8 cellular contexts compared by ENCODE assay signal in the genomic region with DNA sequence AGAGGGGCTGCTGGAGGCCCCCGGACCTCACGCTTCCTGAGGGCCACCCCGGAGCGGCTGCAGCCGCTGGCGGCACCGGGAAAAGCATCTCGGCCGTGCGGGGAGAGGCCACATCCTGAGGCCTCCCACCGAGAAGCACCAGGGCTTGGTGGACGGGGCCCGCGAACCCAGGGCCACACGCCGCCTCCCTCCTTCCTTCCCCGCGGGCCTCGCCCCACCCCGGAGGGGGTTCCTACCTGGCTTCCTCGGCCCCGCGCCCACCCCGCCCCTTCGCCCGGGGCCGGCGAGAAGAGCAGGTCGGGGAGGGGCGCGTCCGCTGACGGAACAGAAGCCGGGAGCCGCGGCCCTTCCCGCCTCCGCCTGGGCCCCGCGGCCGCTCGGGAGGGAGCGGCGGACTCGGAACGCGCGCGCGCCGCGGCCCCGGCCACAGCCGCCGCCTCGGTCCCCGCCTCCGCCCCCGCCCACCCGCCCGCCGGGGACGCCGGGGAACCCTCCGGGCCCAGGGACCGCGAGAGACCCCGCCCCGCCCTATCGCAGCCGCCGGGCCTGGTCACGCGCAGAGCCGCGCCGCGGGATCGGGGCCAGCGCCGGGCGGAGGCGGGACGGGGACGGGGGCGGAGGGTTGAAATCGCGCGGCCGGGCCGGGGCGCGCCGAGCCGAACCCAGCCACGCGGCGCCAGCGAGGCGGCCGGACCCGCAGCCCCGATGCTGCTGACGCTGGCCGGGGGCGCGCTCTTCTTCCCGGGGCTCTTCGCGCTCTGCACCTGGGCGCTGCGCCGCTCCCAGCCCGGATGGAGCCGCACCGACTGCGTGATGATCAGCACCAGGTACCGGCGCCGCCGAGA. TPM values are rescaled to one million over a fixed set of nuclear protein-coding genes. Genes with fewer than 3 reads are reported as not detected.
DNase-seq lines count a peak whose midpoint lies in the region; ATAC-seq, FAIRE-seq and TF ChIP-seq lines count a peak whose summit lies in the region.

A gene (plus strand): TSS at position 654 of the 845 bp plus-strand sequence. CDS start 52 bp downstream, at position 706.

- no TSS peak for BruUV-seq in HepG2 (replicated peaks; lab: Mats Ljungman, UMichigan)

- peak; percentile 18; the same call in 1 of the 2 replicates for TF ChIP-seq RAD21 in HepG2 (CRISPR knock-in tag; IDR thresholded peaks at IDR 0.05)

- no peak for TF ChIP-seq CTCF in HepG2 (CRISPR knock-in tag; IDR thresholded peaks at IDR 0.05)

- ATAC-seq in GM21447 (IDR thresholded peaks at IDR 0.05; ENCODE audit: unreplicated experiment) (peak; percentile 45), HepG2 (peak; percentile 74), GM18861 (IDR thresholded peaks at IDR 0.05; ENCODE audit: unreplicated experiment) (no peak)

- no peaks in the 10 kb centered on the region for H3K27me3 ChIP-seq in MG63
- no peaks in the 10 kb centered on the region for H3K27me3 ChIP-seq in duodenal mucosa (ENCODE audit: control insufficient read depth in 1 of 2, insufficient read depth in 2 of 2, low read length in 2 of 2)
- no peaks in the 10 kb centered on the region for H3K27me3 ChIP-seq in HepG2 (ENCODE audit: control insufficient read depth in 1 of 2, insufficient read depth in 2 of 2, low read length in 2 of 2)

- H3K4me1 ChIP-seq in duodenal mucosa (ENCODE audit: control insufficient read depth in 1 of 2, insufficient read depth in 2 of 2, low read length in 2 of 2), result peaks cover 7 to 17% of the 10 kb centered on the region in 2 donors
- H3K4me1 ChIP-seq in HepG2 (ENCODE audit: insufficient read depth, low read length), result peaks cover 53% of the 10 kb centered on the region

- H3K9me3 ChIP-seq in MG63 (no peaks in the 10 kb centered on the region), duodenal mucosa (ENCODE audit: control insufficient read depth in 1 of 2, low read length in 2 of 2) (no peaks in the 10 kb centered on the region), HepG2 (ENCODE audit: low read length) (no peaks in the 10 kb centered on the region)

- FAIRE-seq in HepG2 (lab: Jason Lieb, UNC), result no peak

- peak within 1 kb of the TSS; percentile 62 for H3K4me3 ChIP-seq in MG63
- peak within 1 kb of the TSS; percentile 67 to 83 for H3K4me3 ChIP-seq in duodenal mucosa (ENCODE audit: low read depth in 1 of 2, low read length in 2 of 2)
- peak within 1 kb of the TSS; percentile 81 to 86 (median 83) for H3K4me3 ChIP-seq in HepG2 (replicated peaks in 1 of 3; ENCODE audit: insufficient read depth in 1 of 3, low read depth in 2 of 3, low read length in 3 of 3)

- peaks cover 12% of the 10 kb centered on the region for H3K27me3 Mint-ChIP-seq in activated CD4-positive, alpha-beta T cell treated with anti-CD3 and anti-CD28 coated beads, Interleukin-2, amount 10 ng/mL, durations not matched to agents 7 days and 5 days

- TF ChIP-seq POLR2A in HepG2 (IDR thresholded peaks at IDR 0.05; ENCODE audit: insufficient read depth in 1 of 2, low read depth in 2 of 2, low read length in 2 of 2), result peak; percentile 46 to 58; a peak in 2 of 4 replicates

- H3K4me3 Mint-ChIP-seq in activated CD4-positive, alpha-beta T cell treated with anti-CD3 and anti-CD28 coated beads, Interleukin-2, amount 10 ng/mL, durations not matched to agents 7 days and 5 days, result peak within 1 kb of the TSS; percentile 76

- H2AFZ ChIP-seq in HepG2 (ENCODE audit: low read length), result peak within 1 kb of the TSS; percentile 23

- H3K36me3 ChIP-seq in MG63, result peaks cover 7% of the 10 kb centered on the region; the same call in 1 of the 2 replicates
- H3K36me3 ChIP-seq in duodenal mucosa (ENCODE audit: control insufficient read depth in 1 of 2, insufficient read depth in 2 of 2, low read length in 2 of 2), result peaks cover 0 to 5% of the 10 kb centered on the region in 2 donors
- peaks cover 0 to 6% of the 10 kb centered on the region in 2 experiments; a peak in 2 of 5 replicates for H3K36me3 ChIP-seq in HepG2 (replicated peaks in 1 of 2; ENCODE audit: control insufficient read depth in 1 of 2, insufficient read depth in 2 of 2, low read length in 2 of 2)

- peak within 1 kb of the TSS; percentile 97 for H3K4me2 ChIP-seq in HepG2 (ENCODE audit: low read depth, low read length)

- intact Hi-C loops in HepG2 (cut with micrococcal nuclease; ENCODE audit: unreplicated experiment), result no loop called here

- in situ Hi-C loops in HepG2 (cut with HindIII; ENCODE audit: extremely low pct_ligation_motif_present, low pct_unique_long_range_greater_than_20kb), result no loop called here

- TF ChIP-seq EP300 in HepG2 (IDR thresholded peaks at IDR 0.05; ENCODE audit: low read depth in 2 of 2, low read length in 2 of 2) (no peak), HepG2 (CRISPR knock-in tag; IDR thresholded peaks at IDR 0.05; ENCODE audit: borderline replicate concordance) (no peak)

- H3K9ac ChIP-seq in duodenal mucosa (ENCODE audit: low read depth in 1 of 2, low read length in 2 of 2) (peak within 1 kb of the TSS; percentile 66 to 69), HepG2 (ENCODE audit: insufficient read depth, low read depth, low read length) (peak within 1 kb of the TSS; percentile 88)

- POLR2A ChIA-PET in activated CD4-positive, alpha-beta T cell treated with anti-CD3 and anti-CD28 coated beads, Interleukin-2, amount 10 ng/mL, durations not matched to agents 7 days and 5 days (lab: Charles Lee), result no interaction called here
- POLR2A ChIA-PET in HepG2 (lab: Yijun Ruan, JAX), result interaction anchor here (1.2 kb wide), 1 partner anchor 13 kb away, joined by 3 read pairs; no protein-coding TSS in a partner anchor

- H3K4me1 Mint-ChIP-seq in activated CD4-positive, alpha-beta T cell treated with anti-CD3 and anti-CD28 coated beads, Interleukin-2, amount 10 ng/mL, durations not matched to agents 7 days and 5 days, result peaks cover 19% of the 10 kb centered on the region

- H3K36me3 Mint-ChIP-seq in activated CD4-positive, alpha-beta T cell treated with anti-CD3 and anti-CD28 coated beads, Interleukin-2, amount 10 ng/mL, durations not matched to agents 7 days and 5 days (ENCODE audit: low read depth), result peaks cover 6% of the 10 kb centered on the region

- DNase-seq in D341Med (ENCODE audit: low spot score) (peak; percentile 87), MG63 (peak; percentile 78), HepG2 (ENCODE audit: low spot score) (no peak)
- DNase-seq in activated CD4-positive, alpha-beta T cell treated with anti-CD3 and anti-CD28 coated beads, Interleukin-2, amount 10 ng/mL, durations not matched to agents 7 days and 5 days, result peak; percentile 47
- peak; percentile 34 to 52 for DNase-seq in stimulated activated CD4-positive, alpha-beta T cell treated with anti-CD3 and anti-CD28 coated beads, Interleukin-4, amount 100 ng/mL, for 4 hours

- no peaks in the 10 kb centered on the region for H4K20me1 ChIP-seq in HepG2 (ENCODE audit: insufficient read depth, low read length)

- H3K27ac ChIP-seq in duodenal mucosa (ENCODE audit: low read depth, low read length) (peak within 1 kb of the TSS; percentile 76), HepG2 (ENCODE audit: extremely low read length, insufficient read depth, low read length) (peak within 1 kb of the TSS; percentile 80)

- WGBS in HepG2 (ENCODE audit: low lambda C conversion rate), result no CpG with 5 or more reads among the region's 121 CpGs

- H3K27ac Mint-ChIP-seq in activated CD4-positive, alpha-beta T cell treated with anti-CD3 and anti-CD28 coated beads, Interleukin-2, amount 10 ng/mL, durations not matched to agents 7 days and 5 days, result peak within 1 kb of the TSS; percentile 81

- CTCF ChIA-PET in activated CD4-positive, alpha-beta T cell treated with anti-CD3 and anti-CD28 coated beads, Interleukin-2, amount 10 ng/mL, durations not matched to agents 7 days and 5 days (lab: Charles Lee), result interaction anchor here (2.1 kb wide), 1 partner anchor 21 kb away, joined by 6 read pairs; no protein-coding TSS in a partner anchor
- CTCF ChIA-PET in HepG2 (lab: Yijun Ruan, JAX; ENCODE audit: low intra/inter-chr PET ratio, low total read pairs), result no interaction called here

- H3K79me2 ChIP-seq in HepG2 (ENCODE audit: insufficient read depth, low read length), result peaks cover 24% of the 10 kb centered on the region

- no peaks in the 10 kb centered on the region for H3K9me3 Mint-ChIP-seq in activated CD4-positive, alpha-beta T cell treated with anti-CD3 and anti-CD28 coated beads, Interleukin-2, amount 10 ng/mL, durations not matched to agents 7 days and 5 days

TF ChIP-seq in HepG2, 621 proteins besides CTCF, POLR2A, EP300 and RAD21 (continues in another document):
- TF ChIP-seq KLF12 (CRISPR knock-in tag; IDR thresholded peaks at IDR 0.05; ENCODE audit: borderline replicate concordance), result peak; percentile 41; the same call in 1 of the 2 replicates

RNA-seq across cellular contexts. Expression of the gene that starts here (rescaled TPM):
- 5.7 and 6.7 TPM in 2 replicates for total RNA-seq in MG63 (2014; rRNA removed; shearing (Covaris generic); ENCODE audit: low replicate concordance)
- 1 to 10 TPM; 5.6 to 5.8 TPM for total RNA-seq in activated CD4-positive, alpha-beta T cell treated with anti-CD3 and anti-CD28 coated beads, Interleukin-2, amount 10 ng/mL, durations not matched to agents 7 days and 5 days
- total RNA-seq in HepG2 (2016; rRNA removed; fragmentation: Illumina TruSeq; extraction: Trizol), result 16.5 and 25.2 TPM in 2 replicates
- 11.6 and 12.3 TPM in 2 replicates for total RNA-seq in HepG2 (2016; cell fraction: cytosol; rRNA removed; fragmentation: Illumina TruSeq; extraction: Trizol; ENCODE audit: low read depth)
- total RNA-seq in HepG2 (2016; cell fraction: insoluble cytoplasmic fraction; rRNA removed; fragmentation: Illumina TruSeq; extraction: Trizol), result 16.8 and 25.2 TPM in 2 replicates
- total RNA-seq in HepG2 (2016; cell fraction: membrane; rRNA removed; fragmentation: Illumina TruSeq; extraction: Trizol), result 24.8 and 30.1 TPM in 2 replicates
- total RNA-seq in HepG2 (2016; cell fraction: nucleus; rRNA removed; fragmentation: Illumina TruSeq; extraction: Trizol), result 22.5 and 29.8 TPM in 2 replicates
- 46.6 and 53.8 TPM in 2 replicates for polyA plus RNA-seq in HepG2 (2011; rRNA removed)
- 55.4 and 57.8 TPM in 2 replicates for polyA plus RNA-seq in HepG2 (2011; cell fraction: cytosol; rRNA removed)
- polyA plus RNA-seq in HepG2 (2011; cell fraction: nucleus; rRNA removed), result 29.5 and 29.7 TPM in 2 replicates
- 28.7 and 29.6 TPM in 2 replicates for polyA plus RNA-seq in HepG2 (2012)
- polyA plus RNA-seq in HepG2 (2016; cell fraction: cytosol; fragmentation: Illumina TruSeq; extraction: Trizol; ENCODE audit: low read depth), result 16.6 and 21.9 TPM in 2 replicates
- 21.1 and 27.9 TPM in 2 replicates for polyA plus RNA-seq in HepG2 (2016; cell fraction: insoluble cytoplasmic fraction; fragmentation: Illumina TruSeq; extraction: Trizol; ENCODE audit: low read depth)
- 30.8 and 33.2 TPM in 2 replicates for polyA plus RNA-seq in HepG2 (2016; cell fraction: membrane; fragmentation: Illumina TruSeq; extraction: Trizol; ENCODE audit: low read depth)
- 48.5 and 49.8 TPM in 2 replicates for polyA plus RNA-seq in HepG2 (2016; cell fraction: nucleus; fragmentation: Illumina TruSeq; extraction: Trizol; ENCODE audit: insufficient read depth, low read depth)
- polyA minus RNA-seq in HepG2 (2011; rRNA and poly(A)+ RNA removed; ENCODE audit: low replicate concordance), result 112 and 176 TPM in 2 replicates
- polyA minus RNA-seq in HepG2 (2011; cell fraction: cytosol; rRNA and poly(A)+ RNA removed), result 36.8 and 39.7 TPM in 2 replicates
- polyA minus RNA-seq in HepG2 (2011; cell fraction: nucleus; rRNA and poly(A)+ RNA removed), result 18.0 and 23.5 TPM in 2 replicates
